ENCODE assay signal across 1 cellular context in the genomic region with DNA sequence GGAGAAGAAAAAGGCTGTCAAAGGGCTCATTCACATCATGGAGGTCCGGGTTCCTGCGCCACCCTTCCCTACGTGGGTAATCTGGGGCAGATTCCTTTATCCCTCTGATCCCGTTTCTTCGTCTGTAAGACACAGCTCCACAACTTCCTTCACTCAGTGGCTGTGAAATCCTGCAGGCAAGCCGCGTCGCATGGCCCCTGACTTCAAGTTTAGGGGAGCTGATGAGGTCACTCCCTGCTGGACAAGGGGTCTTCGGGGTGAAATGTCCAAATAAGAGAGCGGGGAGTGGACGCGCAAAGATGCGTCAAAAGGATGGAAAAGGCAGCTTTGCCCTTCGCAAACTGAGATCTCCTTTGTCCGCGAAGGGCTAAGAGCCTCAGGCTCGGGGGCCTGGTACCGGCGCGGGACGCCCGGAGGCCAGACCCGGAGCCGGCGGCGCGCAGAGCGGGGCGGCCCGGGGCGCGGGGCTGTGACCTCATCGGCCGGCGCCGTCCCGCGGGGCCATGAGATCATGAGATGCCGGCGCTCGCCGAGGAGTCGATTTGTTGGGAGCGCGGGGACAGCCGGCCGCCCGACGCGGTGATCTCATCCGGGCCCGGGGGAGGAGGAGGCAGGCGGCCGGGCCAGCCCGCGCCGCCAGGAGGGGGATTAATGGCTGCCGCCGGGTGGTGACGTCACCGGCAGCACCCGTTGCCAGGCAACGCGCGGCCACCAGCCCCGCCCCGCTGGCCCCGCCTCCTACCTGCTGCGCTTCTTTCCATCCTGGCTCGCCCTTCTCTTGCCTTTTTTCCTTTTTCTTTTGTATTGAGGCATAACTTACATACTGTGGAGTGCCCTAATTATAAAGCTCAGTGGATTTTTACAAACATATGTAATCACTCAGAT.
TF ChIP-seq lines count a peak whose summit lies in the region.

No MANE protein-coding gene starts in this region.

TF ChIP-seq in GM12878, 131 proteins besides CTCF, POLR2A, EP300 and RAD21 (continued from another document and continues in another):
- TF ChIP-seq, protein P1, sequence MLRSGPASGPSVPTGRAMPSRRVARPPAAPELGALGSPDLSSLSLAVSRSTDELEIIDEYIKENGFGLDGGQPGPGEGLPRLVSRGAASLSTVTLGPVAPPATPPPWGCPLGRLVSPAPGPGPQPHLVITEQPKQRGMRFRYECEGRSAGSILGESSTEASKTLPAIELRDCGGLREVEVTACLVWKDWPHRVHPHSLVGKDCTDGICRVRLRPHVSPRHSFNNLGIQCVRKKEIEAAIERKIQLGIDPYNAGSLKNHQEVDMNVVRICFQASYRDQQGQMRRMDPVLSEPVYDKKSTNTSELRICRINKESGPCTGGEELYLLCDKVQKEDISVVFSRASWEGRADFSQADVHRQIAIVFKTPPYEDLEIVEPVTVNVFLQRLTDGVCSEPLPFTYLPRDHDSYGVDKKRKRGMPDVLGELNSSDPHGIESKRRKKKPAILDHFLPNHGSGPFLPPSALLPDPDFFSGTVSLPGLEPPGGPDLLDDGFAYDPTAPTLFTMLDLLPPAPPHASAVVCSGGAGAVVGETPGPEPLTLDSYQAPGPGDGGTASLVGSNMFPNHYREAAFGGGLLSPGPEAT (IDR thresholded peaks at IDR 0.05; ENCODE audit: low read depth), result no peak
- TF ChIP-seq FOS (IDR thresholded peaks at IDR 0.05; ENCODE audit: borderline replicate concordance, extremely low read depth, insufficient read length) (no peak), NBN (IDR thresholded peaks at IDR 0.05) (peak; percentile 88), JUND (IDR thresholded peaks at IDR 0.05; ENCODE audit: low read depth, low read length) (peak; percentile 89), RBBP5 (conservative IDR thresholded peaks at IDR 0.05) (0 out of 2 replicates have a peak, but pooled peaks have one; percentile 54), PAX8 (IDR thresholded peaks at IDR 0.05) (no peak), TBL1XR1 (IDR thresholded peaks at IDR 0.05; ENCODE audit: low read depth, low read length) (no peak), HDAC2 (IDR thresholded peaks at IDR 0.05) (no peak), DPF2 (IDR thresholded peaks at IDR 0.05) (peak; percentile 88), NFYA (IDR thresholded peaks at IDR 0.05; ENCODE audit: borderline replicate concordance, low read depth, low read length) (no peak), MYB (IDR thresholded peaks at IDR 0.05; ENCODE audit: borderline replicate concordance, low read depth, low read length) (no peak), BMI1 (IDR thresholded peaks at IDR 0.05; ENCODE audit: borderline replicate concordance) (peak; percentile 97), TCF3 (IDR thresholded peaks at IDR 0.05; ENCODE audit: borderline replicate concordance, insufficient read depth, low read depth, low read length) (no peak), STAT1 (conservative IDR thresholded peaks at IDR 0.05) (no peak; the same call in 1 of the 2 replicates), JUNB (IDR thresholded peaks at IDR 0.05) (no peak), RELA (IDR thresholded peaks at IDR 0.05; ENCODE audit: borderline replicate concordance, partially characterized antibody) (peak; percentile 64), GABPA (IDR thresholded peaks at IDR 0.05; ENCODE audit: low read depth) (no peak), TAF1 (IDR thresholded peaks at IDR 0.05; ENCODE audit: borderline replicate concordance, low read depth, low read length) (peak; percentile 58; the same call in 1 of the 2 replicates), WRNIP1 (IDR thresholded peaks at IDR 0.05; ENCODE audit: borderline replicate concordance, low read depth, low read length) (no peak), RB1 (IDR thresholded peaks at IDR 0.05; ENCODE audit: borderline replicate concordance) (peak; percentile 92; the same call in 1 of the 2 replicates), BCL11A (IDR thresholded peaks at IDR 0.05; ENCODE audit: low read depth, low read length) (no peak), FOXM1 (IDR thresholded peaks at IDR 0.05; ENCODE audit: low read depth, low read length) (no peak), POU2F2 (IDR thresholded peaks at IDR 0.05; ENCODE audit: borderline replicate concordance, low read depth, low read length) (no peak), MYC (IDR thresholded peaks at IDR 0.05; ENCODE audit: insufficient read depth, insufficient read length, insufficient replicate concordance, low read length, severe bottlenecking) (no peak), TCF12 (IDR thresholded peaks at IDR 0.05; ENCODE audit: low read depth, low read length) (peak; percentile 56; the same call in 1 of the 2 replicates), SUZ12 (IDR thresholded peaks at IDR 0.05; ENCODE audit: unreplicated experiment) (no peak), MTA3 (IDR thresholded peaks at IDR 0.05; ENCODE audit: borderline replicate concordance, low read length) (no peak), YY1 (IDR thresholded peaks at IDR 0.05; ENCODE audit: low read depth, low read length) (peak; percentile 98)
- TF ChIP-seq, protein P2, sequence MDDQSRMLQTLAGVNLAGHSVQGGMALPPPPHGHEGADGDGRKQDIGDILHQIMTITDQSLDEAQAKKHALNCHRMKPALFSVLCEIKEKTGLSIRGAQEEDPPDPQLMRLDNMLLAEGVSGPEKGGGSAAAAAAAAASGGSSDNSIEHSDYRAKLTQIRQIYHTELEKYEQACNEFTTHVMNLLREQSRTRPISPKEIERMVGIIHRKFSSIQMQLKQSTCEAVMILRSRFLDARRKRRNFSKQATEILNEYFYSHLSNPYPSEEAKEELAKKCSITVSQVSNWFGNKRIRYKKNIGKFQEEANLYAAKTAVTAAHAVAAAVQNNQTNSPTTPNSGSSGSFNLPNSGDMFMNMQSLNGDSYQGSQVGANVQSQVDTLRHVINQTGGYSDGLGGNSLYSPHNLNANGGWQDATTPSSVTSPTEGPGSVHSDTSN (IDR thresholded peaks at IDR 0.05; ENCODE audit: insufficient replicate concordance, low read depth, low read length), result no peak
- TF ChIP-seq, protein P3, sequence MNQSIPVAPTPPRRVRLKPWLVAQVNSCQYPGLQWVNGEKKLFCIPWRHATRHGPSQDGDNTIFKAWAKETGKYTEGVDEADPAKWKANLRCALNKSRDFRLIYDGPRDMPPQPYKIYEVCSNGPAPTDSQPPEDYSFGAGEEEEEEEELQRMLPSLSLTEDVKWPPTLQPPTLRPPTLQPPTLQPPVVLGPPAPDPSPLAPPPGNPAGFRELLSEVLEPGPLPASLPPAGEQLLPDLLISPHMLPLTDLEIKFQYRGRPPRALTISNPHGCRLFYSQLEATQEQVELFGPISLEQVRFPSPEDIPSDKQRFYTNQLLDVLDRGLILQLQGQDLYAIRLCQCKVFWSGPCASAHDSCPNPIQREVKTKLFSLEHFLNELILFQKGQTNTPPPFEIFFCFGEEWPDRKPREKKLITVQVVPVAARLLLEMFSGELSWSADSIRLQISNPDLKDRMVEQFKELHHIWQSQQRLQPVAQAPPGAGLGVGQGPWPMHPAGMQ (IDR thresholded peaks at IDR 0.05; ENCODE audit: borderline replicate concordance), result no peak
- TF ChIP-seq, protein P4, sequence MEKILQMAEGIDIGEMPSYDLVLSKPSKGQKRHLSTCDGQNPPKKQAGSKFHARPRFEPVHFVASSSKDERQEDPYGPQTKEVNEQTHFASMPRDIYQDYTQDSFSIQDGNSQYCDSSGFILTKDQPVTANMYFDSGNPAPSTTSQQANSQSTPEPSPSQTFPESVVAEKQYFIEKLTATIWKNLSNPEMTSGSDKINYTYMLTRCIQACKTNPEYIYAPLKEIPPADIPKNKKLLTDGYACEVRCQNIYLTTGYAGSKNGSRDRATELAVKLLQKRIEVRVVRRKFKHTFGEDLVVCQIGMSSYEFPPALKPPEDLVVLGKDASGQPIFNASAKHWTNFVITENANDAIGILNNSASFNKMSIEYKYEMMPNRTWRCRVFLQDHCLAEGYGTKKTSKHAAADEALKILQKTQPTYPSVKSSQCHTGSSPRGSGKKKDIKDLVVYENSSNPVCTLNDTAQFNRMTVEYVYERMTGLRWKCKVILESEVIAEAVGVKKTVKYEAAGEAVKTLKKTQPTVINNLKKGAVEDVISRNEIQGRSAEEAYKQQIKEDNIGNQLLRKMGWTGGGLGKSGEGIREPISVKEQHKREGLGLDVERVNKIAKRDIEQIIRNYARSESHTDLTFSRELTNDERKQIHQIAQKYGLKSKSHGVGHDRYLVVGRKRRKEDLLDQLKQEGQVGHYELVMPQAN (conservative IDR thresholded peaks at IDR 0.05), result peak; percentile 96
- TF ChIP-seq, protein P5, sequence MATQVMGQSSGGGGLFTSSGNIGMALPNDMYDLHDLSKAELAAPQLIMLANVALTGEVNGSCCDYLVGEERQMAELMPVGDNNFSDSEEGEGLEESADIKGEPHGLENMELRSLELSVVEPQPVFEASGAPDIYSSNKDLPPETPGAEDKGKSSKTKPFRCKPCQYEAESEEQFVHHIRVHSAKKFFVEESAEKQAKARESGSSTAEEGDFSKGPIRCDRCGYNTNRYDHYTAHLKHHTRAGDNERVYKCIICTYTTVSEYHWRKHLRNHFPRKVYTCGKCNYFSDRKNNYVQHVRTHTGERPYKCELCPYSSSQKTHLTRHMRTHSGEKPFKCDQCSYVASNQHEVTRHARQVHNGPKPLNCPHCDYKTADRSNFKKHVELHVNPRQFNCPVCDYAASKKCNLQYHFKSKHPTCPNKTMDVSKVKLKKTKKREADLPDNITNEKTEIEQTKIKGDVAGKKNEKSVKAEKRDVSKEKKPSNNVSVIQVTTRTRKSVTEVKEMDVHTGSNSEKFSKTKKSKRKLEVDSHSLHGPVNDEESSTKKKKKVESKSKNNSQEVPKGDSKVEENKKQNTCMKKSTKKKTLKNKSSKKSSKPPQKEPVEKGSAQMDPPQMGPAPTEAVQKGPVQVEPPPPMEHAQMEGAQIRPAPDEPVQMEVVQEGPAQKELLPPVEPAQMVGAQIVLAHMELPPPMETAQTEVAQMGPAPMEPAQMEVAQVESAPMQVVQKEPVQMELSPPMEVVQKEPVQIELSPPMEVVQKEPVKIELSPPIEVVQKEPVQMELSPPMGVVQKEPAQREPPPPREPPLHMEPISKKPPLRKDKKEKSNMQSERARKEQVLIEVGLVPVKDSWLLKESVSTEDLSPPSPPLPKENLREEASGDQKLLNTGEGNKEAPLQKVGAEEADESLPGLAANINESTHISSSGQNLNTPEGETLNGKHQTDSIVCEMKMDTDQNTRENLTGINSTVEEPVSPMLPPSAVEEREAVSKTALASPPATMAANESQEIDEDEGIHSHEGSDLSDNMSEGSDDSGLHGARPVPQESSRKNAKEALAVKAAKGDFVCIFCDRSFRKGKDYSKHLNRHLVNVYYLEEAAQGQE (IDR thresholded peaks at IDR 0.05; ENCODE audit: low read depth, low read length), result no peak
- TF ChIP-seq, protein P6, sequence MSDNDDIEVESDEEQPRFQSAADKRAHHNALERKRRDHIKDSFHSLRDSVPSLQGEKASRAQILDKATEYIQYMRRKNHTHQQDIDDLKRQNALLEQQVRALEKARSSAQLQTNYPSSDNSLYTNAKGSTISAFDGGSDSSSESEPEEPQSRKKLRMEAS (IDR thresholded peaks at IDR 0.05; ENCODE audit: low read depth, low read length), result 0 out of 2 replicates have a peak, but pooled peaks have one; percentile 40
- TF ChIP-seq, protein P7, sequence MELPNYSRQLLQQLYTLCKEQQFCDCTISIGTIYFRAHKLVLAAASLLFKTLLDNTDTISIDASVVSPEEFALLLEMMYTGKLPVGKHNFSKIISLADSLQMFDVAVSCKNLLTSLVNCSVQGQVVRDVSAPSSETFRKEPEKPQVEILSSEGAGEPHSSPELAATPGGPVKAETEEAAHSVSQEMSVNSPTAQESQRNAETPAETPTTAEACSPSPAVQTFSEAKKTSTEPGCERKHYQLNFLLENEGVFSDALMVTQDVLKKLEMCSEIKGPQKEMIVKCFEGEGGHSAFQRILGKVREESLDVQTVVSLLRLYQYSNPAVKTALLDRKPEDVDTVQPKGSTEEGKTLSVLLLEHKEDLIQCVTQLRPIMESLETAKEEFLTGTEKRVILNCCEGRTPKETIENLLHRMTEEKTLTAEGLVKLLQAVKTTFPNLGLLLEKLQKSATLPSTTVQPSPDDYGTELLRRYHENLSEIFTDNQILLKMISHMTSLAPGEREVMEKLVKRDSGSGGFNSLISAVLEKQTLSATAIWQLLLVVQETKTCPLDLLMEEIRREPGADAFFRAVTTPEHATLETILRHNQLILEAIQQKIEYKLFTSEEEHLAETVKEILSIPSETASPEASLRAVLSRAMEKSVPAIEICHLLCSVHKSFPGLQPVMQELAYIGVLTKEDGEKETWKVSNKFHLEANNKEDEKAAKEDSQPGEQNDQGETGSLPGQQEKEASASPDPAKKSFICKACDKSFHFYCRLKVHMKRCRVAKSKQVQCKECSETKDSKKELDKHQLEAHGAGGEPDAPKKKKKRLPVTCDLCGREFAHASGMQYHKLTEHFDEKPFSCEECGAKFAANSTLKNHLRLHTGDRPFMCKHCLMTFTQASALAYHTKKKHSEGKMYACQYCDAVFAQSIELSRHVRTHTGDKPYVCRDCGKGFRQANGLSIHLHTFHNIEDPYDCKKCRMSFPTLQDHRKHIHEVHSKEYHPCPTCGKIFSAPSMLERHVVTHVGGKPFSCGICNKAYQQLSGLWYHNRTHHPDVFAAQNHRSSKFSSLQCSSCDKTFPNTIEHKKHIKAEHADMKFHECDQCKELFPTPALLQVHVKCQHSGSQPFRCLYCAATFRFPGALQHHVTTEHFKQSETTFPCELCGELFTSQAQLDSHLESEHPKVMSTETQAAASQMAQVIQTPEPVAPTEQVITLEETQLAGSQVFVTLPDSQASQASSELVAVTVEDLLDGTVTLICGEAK (IDR thresholded peaks at IDR 0.05; ENCODE audit: borderline replicate concordance), result no peak
- TF ChIP-seq, protein P8, sequence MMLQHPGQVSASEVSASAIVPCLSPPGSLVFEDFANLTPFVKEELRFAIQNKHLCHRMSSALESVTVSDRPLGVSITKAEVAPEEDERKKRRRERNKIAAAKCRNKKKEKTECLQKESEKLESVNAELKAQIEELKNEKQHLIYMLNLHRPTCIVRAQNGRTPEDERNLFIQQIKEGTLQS (IDR thresholded peaks at IDR 0.05; ENCODE audit: borderline replicate concordance, extremely low read depth, low read depth, low read length), result peak; percentile 76; the same call in 1 of the 2 replicates
- TF ChIP-seq, protein P9, sequence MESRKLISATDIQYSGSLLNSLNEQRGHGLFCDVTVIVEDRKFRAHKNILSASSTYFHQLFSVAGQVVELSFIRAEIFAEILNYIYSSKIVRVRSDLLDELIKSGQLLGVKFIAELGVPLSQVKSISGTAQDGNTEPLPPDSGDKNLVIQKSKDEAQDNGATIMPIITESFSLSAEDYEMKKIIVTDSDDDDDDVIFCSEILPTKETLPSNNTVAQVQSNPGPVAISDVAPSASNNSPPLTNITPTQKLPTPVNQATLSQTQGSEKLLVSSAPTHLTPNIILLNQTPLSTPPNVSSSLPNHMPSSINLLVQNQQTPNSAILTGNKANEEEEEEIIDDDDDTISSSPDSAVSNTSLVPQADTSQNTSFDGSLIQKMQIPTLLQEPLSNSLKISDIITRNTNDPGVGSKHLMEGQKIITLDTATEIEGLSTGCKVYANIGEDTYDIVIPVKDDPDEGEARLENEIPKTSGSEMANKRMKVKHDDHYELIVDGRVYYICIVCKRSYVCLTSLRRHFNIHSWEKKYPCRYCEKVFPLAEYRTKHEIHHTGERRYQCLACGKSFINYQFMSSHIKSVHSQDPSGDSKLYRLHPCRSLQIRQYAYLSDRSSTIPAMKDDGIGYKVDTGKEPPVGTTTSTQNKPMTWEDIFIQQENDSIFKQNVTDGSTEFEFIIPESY (IDR thresholded peaks at IDR 0.05), result no peak
- TF ChIP-seq, protein P10, sequence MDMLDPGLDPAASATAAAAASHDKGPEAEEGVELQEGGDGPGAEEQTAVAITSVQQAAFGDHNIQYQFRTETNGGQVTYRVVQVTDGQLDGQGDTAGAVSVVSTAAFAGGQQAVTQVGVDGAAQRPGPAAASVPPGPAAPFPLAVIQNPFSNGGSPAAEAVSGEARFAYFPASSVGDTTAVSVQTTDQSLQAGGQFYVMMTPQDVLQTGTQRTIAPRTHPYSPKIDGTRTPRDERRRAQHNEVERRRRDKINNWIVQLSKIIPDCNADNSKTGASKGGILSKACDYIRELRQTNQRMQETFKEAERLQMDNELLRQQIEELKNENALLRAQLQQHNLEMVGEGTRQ (IDR thresholded peaks at IDR 0.05; ENCODE audit: borderline replicate concordance, low read depth, low read length), result no peak; the same call in 1 of the 2 replicates
